Comparison of ENCODE assay signal across 1 cellular context in the genomic region with DNA sequence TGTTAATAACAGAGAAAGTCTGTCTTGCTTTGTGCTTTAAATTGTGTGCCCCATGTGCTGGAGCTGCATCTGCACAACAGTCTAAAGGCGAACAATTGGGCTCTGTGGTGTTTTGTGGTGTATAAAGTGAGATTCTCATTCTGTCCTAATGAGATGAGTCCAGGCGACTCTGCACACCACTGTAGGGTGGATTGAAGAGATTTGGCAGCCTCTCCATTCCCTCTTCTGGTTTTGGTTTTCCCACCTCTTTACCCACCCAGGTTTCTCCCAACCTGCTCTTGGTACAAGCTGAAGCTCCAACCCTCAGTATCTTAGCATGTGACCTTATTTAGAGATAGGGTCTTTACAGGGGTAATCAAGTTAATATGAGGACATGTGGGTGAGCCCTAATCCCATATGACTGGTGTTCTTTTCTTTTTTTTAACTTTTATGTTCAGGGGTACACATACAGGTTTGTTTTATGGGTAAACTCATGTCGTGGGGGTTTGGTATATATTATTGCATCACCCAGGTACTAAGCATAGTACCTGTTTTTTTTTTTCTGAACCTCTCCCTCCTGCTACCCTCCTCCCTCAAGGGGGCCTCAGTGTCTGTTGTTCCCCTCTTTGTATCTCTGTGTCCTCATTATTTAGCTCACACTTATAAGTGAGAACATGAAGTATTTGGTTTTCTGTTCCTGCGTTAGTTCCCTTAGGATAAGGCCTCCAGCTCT.
TF ChIP-seq lines count a peak whose summit lies in the region.

No MANE protein-coding gene starts in this region.

TF ChIP-seq in H1, 55 proteins besides CTCF, POLR2A, EP300 and RAD21:
- no peak for TF ChIP-seq CHD7 (IDR thresholded peaks at IDR 0.05; ENCODE audit: insufficient replicate concordance, low read length)
- TF ChIP-seq, protein P1, sequence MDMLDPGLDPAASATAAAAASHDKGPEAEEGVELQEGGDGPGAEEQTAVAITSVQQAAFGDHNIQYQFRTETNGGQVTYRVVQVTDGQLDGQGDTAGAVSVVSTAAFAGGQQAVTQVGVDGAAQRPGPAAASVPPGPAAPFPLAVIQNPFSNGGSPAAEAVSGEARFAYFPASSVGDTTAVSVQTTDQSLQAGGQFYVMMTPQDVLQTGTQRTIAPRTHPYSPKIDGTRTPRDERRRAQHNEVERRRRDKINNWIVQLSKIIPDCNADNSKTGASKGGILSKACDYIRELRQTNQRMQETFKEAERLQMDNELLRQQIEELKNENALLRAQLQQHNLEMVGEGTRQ (IDR thresholded peaks at IDR 0.05; ENCODE audit: low read length), result no peak
- TF ChIP-seq RFX5 (IDR thresholded peaks at IDR 0.05; ENCODE audit: borderline replicate concordance, low read depth, low read length), result no peak
- no peak for TF ChIP-seq NRF1 (IDR thresholded peaks at IDR 0.05; ENCODE audit: low read depth, low read length)
- no peak for TF ChIP-seq CBX8 (IDR thresholded peaks at IDR 0.05; ENCODE audit: borderline replicate concordance, low read depth, low read length)
- TF ChIP-seq CHD2 (IDR thresholded peaks at IDR 0.05; ENCODE audit: low read length), result no peak
- TF ChIP-seq GABPA (IDR thresholded peaks at IDR 0.05; ENCODE audit: borderline replicate concordance, insufficient read depth, low read length), result no peak
- no peak for TF ChIP-seq RXRA (IDR thresholded peaks at IDR 0.05; ENCODE audit: insufficient read depth, low read depth, low read length)
- no peak for TF ChIP-seq CHD1 (IDR thresholded peaks at IDR 0.05; ENCODE audit: low read depth, low read length)
- TF ChIP-seq BRCA1 (IDR thresholded peaks at IDR 0.05; ENCODE audit: low read depth, low read length), result no peak
- no peak for TF ChIP-seq POU5F1 (IDR thresholded peaks at IDR 0.05; ENCODE audit: low read depth, low read length)
- no peak for TF ChIP-seq ZNF274 (IDR thresholded peaks at IDR 0.05; ENCODE audit: borderline replicate concordance, extremely low read depth, low read length)
- no peak for TF ChIP-seq BCL11A (IDR thresholded peaks at IDR 0.05; ENCODE audit: low read depth in 2 of 2, low read length in 2 of 2)
- TF ChIP-seq CBX5 (IDR thresholded peaks at IDR 0.05; ENCODE audit: low read depth, low read length), result no peak
- TF ChIP-seq CEBPB (IDR thresholded peaks at IDR 0.05; ENCODE audit: low read depth, low read length), result no peak
- no peak for TF ChIP-seq EZH2 (IDR thresholded peaks at IDR 0.05; ENCODE audit: low read depth, low read length, severe bottlenecking)
- no peak for TF ChIP-seq SP1 (IDR thresholded peaks at IDR 0.05; ENCODE audit: low read depth, low read length)
- TF ChIP-seq HDAC2 (IDR thresholded peaks at IDR 0.05; ENCODE audit: borderline replicate concordance in 1 of 2, low read depth in 2 of 2, low read length in 2 of 2), result no peak
